ENCODE assay signal across 18 cellular contexts in the genomic region with DNA sequence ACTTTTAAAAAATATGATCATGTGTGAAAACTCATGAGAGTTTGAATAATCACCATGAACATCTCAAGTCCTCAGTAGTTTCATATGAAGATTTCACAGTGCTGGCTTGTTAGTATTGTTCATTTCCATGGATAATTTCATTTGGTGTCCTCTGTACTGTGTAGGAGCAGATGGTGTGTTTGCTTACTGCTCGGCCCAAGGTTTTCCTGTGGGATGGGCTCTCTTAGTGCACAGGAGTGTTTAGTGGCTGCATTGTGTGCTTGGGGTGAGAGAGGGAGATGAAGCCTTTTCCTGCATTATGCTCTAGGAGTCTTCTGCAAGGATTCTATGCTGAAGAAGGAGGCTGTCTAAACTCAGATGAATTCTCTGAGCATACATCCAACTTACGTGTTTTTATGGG.
DNase-seq lines count a peak whose midpoint lies in the region; ATAC-seq lines count a peak whose summit lies in the region.
"Had no signal": no experiment of that assay in that cellular context is flagged by ENCODE, and none has a peak within 500 bp of the region (broad histone marks: within the 10 kb centered on the region; RNA-seq: fewer than 3 reads in every experiment).

No MANE protein-coding gene starts in this region.

- H3K9me3 Mint-ChIP-seq in activated CD4-positive, alpha-beta memory T cell treated with anti-CD3 and anti-CD28 coated beads for 36 hours, result no peaks in the 10 kb centered on the region
- no peaks in the 10 kb centered on the region for H3K9me3 Mint-ChIP-seq in activated T-helper 2 cell treated with anti-CD3 and anti-CD28 coated beads, Interferon-gamma antibody, Interleukin-2, Interleukin-4, amounts not matched to agents 10 μg/mL and 5 μg/mL and 100 μg/mL, durations not matched to agents 14 hours and 24 hours and 36 hours

- DNase-seq in DMS53 (lab: John Stamatoyannopoulos, UW) (peak; percentile 62), NCI-H146 (lab: John Stamatoyannopoulos, UW) (peak; percentile 38), NCI-H69 (lab: John Stamatoyannopoulos, UW) (peak; percentile 93), left colon (no peak), medulla oblongata (ENCODE audit: extremely low spot score) (no peak)
- no peak for DNase-seq in activated CD4-positive, alpha-beta memory T cell treated with anti-CD3 and anti-CD28 coated beads for 36 hours
- DNase-seq in activated T-helper 2 cell treated with anti-CD3 and anti-CD28 coated beads, Interferon-gamma antibody, Interleukin-2, Interleukin-4, amounts not matched to agents 10 μg/mL and 5 μg/mL and 100 μg/mL, durations not matched to agents 14 hours and 24 hours and 36 hours (ENCODE audit: low spot score), result no peak
- DNase-seq: COR-L47, HCEC 1CT, IMR-90, KG1, MG63, NCI-H1694 treated with DMSO at 0.1 percent for 48 hours, NCI-H774, PC-9, T-cell had no signal

- no peak overlapping the region for H3K4me3 Mint-ChIP-seq in activated CD4-positive, alpha-beta memory T cell treated with anti-CD3 and anti-CD28 coated beads for 36 hours
- no peak overlapping the region for H3K4me3 Mint-ChIP-seq in activated T-helper 2 cell treated with anti-CD3 and anti-CD28 coated beads, Interferon-gamma antibody, Interleukin-2, Interleukin-4, amounts not matched to agents 10 μg/mL and 5 μg/mL and 100 μg/mL, durations not matched to agents 14 hours and 24 hours and 36 hours (ENCODE audit: low read depth)
- H3K4me3 Mint-ChIP-seq: CD4-positive, alpha-beta memory T cell; T-cell had no signal

- POLR2A ChIA-PET in activated CD4-positive, alpha-beta memory T cell treated with anti-CD3 and anti-CD28 coated beads for 36 hours (lab: Charles Lee), result no interaction called here

- no peak overlapping the region for H3K27ac Mint-ChIP-seq in activated CD4-positive, alpha-beta memory T cell treated with anti-CD3 and anti-CD28 coated beads for 36 hours
- no peak overlapping the region for H3K27ac Mint-ChIP-seq in activated T-helper 2 cell treated with anti-CD3 and anti-CD28 coated beads, Interferon-gamma antibody, Interleukin-2, Interleukin-4, amounts not matched to agents 10 μg/mL and 5 μg/mL and 100 μg/mL, durations not matched to agents 14 hours and 24 hours and 36 hours
- H3K27ac Mint-ChIP-seq: CD4-positive, alpha-beta memory T cell; T-cell had no signal

- no peaks in the 10 kb centered on the region for H3K36me3 Mint-ChIP-seq in activated CD4-positive, alpha-beta memory T cell treated with anti-CD3 and anti-CD28 coated beads for 36 hours
- H3K36me3 Mint-ChIP-seq in activated T-helper 2 cell treated with anti-CD3 and anti-CD28 coated beads, Interferon-gamma antibody, Interleukin-2, Interleukin-4, amounts not matched to agents 10 μg/mL and 5 μg/mL and 100 μg/mL, durations not matched to agents 14 hours and 24 hours and 36 hours (ENCODE audit: low read depth), result no peaks in the 10 kb centered on the region
- H3K36me3 Mint-ChIP-seq: CD4-positive, alpha-beta memory T cell; T-cell had no signal

- intact Hi-C loops in left colon (cut with DNase I, micrococcal nuclease), result no loop called here
- intact Hi-C loops in activated CD4-positive, alpha-beta memory T cell treated with anti-CD3 and anti-CD28 coated beads for 36 hours (cut with micrococcal nuclease), result no loop called here
- intact Hi-C loops in activated T-helper 2 cell treated with anti-CD3 and anti-CD28 coated beads, Interferon-gamma antibody, Interleukin-2, Interleukin-4, amounts not matched to agents 10 μg/mL and 5 μg/mL and 100 μg/mL, durations not matched to agents 14 hours and 24 hours and 36 hours (cut with micrococcal nuclease), result no loop called here

- ATAC-seq in left colon, result peak; percentile 35
- ATAC-seq: Right ventricle myocardium inferior had no signal

- CTCF ChIA-PET in activated CD4-positive, alpha-beta memory T cell treated with anti-CD3 and anti-CD28 coated beads for 36 hours (lab: Charles Lee), result no interaction called here

- H3K4me1 Mint-ChIP-seq in activated CD4-positive, alpha-beta memory T cell treated with anti-CD3 and anti-CD28 coated beads for 36 hours (ENCODE audit: low read depth), result no peaks in the 10 kb centered on the region
- no peaks in the 10 kb centered on the region for H3K4me1 Mint-ChIP-seq in activated T-helper 2 cell treated with anti-CD3 and anti-CD28 coated beads, Interferon-gamma antibody, Interleukin-2, Interleukin-4, amounts not matched to agents 10 μg/mL and 5 μg/mL and 100 μg/mL, durations not matched to agents 14 hours and 24 hours and 36 hours (ENCODE audit: low read depth)

- no peaks in the 10 kb centered on the region for H3K27me3 Mint-ChIP-seq in activated CD4-positive, alpha-beta memory T cell treated with anti-CD3 and anti-CD28 coated beads for 36 hours
- H3K27me3 Mint-ChIP-seq in activated T-helper 2 cell treated with anti-CD3 and anti-CD28 coated beads, Interferon-gamma antibody, Interleukin-2, Interleukin-4, amounts not matched to agents 10 μg/mL and 5 μg/mL and 100 μg/mL, durations not matched to agents 14 hours and 24 hours and 36 hours (ENCODE audit: low read depth), result no peaks in the 10 kb centered on the region
- H3K27me3 Mint-ChIP-seq: CD4-positive, alpha-beta memory T cell; T-cell had no signal

Comparison
In these comparisons a context has a peak if more than half of its experiments do, and no peak if none do; other contexts are left out.
1. DNase-seq: peak in DMS53 (single experiment), NCI-H146 (single experiment) and NCI-H69 (single experiment); none in left colon (0 of 2), activated CD4-positive, alpha-beta memory T cell treated with anti-CD3 and anti-CD28 coated beads for 36 hours (single experiment), medulla oblongata (single experiment) and activated T-helper 2 cell treated with anti-CD3 and anti-CD28 coated beads, Interferon-gamma antibody, Interleukin-2, Interleukin-4, amounts not matched to agents 10 μg/mL and 5 μg/mL and 100 μg/mL, durations not matched to agents 14 hours and 24 hours and 36 hours (single experiment).